ENCODE assay signal across 1 cellular context in the genomic region with DNA sequence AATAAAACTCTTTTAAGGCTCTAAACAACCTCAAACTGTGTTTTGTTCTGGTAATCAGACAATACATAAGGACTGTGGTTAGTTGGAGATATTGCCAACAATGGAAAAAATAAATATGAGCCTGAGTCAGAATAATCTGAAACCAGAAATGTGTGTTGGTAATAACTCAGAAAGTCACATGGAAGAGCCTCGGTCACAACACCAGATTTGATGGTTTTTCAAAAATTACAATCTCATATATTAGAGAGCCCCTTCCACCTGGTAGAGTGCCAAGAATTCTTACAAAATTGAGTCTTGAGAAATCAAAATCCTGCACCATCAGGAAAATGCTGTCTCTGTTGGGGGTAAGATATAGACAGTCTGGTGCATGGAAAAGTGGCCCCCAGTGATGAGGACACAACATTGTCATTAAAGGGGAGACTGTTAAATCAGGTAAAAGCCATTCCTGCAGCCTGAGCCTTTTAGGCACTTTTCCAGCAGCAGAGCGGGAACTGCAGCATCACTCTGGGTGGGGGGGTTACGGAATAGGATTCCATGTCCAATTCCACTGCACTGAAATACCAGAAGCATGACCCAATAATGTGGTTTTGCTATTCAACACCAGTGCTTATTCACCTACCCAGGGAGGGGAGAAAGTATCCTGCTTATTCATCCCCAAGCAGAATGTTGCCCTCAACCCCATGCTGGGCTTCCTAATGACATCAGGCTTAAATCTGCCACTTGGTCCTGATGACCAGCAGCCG.
TF ChIP-seq lines count a peak whose summit lies in the region.

No MANE protein-coding gene starts in this region.

TF ChIP-seq in HEK293, 187 proteins besides CTCF, POLR2A, EP300 and RAD21 (continued from another document):
- TF ChIP-seq, protein P1, sequence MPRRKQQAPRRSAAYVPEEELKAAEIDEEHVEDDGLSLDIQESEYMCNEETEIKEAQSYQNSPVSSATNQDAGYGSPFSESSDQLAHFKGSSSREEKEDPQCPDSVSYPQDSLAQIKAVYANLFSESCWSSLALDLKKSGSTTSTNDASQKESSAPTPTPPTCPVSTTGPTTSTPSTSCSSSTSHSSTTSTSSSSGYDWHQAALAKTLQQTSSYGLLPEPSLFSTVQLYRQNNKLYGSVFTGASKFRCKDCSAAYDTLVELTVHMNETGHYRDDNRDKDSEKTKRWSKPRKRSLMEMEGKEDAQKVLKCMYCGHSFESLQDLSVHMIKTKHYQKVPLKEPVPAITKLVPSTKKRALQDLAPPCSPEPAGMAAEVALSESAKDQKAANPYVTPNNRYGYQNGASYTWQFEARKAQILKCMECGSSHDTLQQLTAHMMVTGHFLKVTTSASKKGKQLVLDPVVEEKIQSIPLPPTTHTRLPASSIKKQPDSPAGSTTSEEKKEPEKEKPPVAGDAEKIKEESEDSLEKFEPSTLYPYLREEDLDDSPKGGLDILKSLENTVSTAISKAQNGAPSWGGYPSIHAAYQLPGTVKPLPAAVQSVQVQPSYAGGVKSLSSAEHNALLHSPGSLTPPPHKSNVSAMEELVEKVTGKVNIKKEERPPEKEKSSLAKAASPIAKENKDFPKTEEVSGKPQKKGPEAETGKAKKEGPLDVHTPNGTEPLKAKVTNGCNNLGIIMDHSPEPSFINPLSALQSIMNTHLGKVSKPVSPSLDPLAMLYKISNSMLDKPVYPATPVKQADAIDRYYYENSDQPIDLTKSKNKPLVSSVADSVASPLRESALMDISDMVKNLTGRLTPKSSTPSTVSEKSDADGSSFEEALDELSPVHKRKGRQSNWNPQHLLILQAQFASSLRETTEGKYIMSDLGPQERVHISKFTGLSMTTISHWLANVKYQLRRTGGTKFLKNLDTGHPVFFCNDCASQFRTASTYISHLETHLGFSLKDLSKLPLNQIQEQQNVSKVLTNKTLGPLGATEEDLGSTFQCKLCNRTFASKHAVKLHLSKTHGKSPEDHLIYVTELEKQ (tag by site-specific recombination; IDR thresholded peaks at IDR 0.05; ENCODE audit: borderline replicate concordance): peak; percentile 69; the same call in 1 of the 2 replicates
- TF ChIP-seq ZBTB7A (tag by site-specific recombination; IDR thresholded peaks at IDR 0.05; ENCODE audit: low read depth) (no peak), ZNF544 (tag by site-specific recombination; IDR thresholded peaks at IDR 0.05) (no peak)
